13 cellular contexts compared by ENCODE assay signal in genomic region chr7:157693521-157694388, GRCh38.
DNase-seq lines count a peak whose midpoint lies in the region; ATAC-seq lines count a peak whose summit lies in the region.
"Had no signal": no experiment of that assay in that cellular context is flagged by ENCODE, and none has a peak within 500 bp of the region (broad histone marks: within the 10 kb centered on the region; RNA-seq: fewer than 3 reads in every experiment).

No MANE protein-coding gene starts in this region.

- no peaks in the 10 kb centered on the region for H3K36me3 Mint-ChIP-seq in activated T-helper 17 cell treated with anti-CD3 and anti-CD28 coated beads, Interleukin-2, amount 50 U/mL, for 72 hours (ENCODE audit: low read depth)
- H3K36me3 Mint-ChIP-seq in naive thymus-derived CD4-positive, alpha-beta T cell, result no peaks in the 10 kb centered on the region
- H3K36me3 Mint-ChIP-seq: CD8-positive, alpha-beta memory T cell had no signal

- H3K27me3 Mint-ChIP-seq in stimulated activated naive CD8-positive, alpha-beta T cell treated with anti-CD3 and anti-CD28 coated beads, Interleukin-15, amount 100 ng/mL, for 72 hours, result peaks cover 46% of the 10 kb centered on the region
- H3K27me3 Mint-ChIP-seq in activated T-helper 17 cell treated with anti-CD3 and anti-CD28 coated beads, Interleukin-2, amount 50 U/mL, for 72 hours, result peaks cover 13% of the 10 kb centered on the region
- H3K27me3 Mint-ChIP-seq in naive thymus-derived CD4-positive, alpha-beta T cell, result peaks cover 12 to 44% (median 28%) of the 10 kb centered on the region in 5 donors

- peaks cover 0 to 21% of the 10 kb centered on the region in 2 donors for H3K4me1 ChIP-seq in naive thymus-derived CD4-positive, alpha-beta T cell (ENCODE audit: control insufficient read depth in 2 of 2, insufficient read depth in 2 of 2, low read length in 2 of 2)
- H3K4me1 ChIP-seq: ascending aorta had no signal

- no peaks in the 10 kb centered on the region for H3K9me3 Mint-ChIP-seq in stimulated activated naive CD8-positive, alpha-beta T cell treated with anti-CD3 and anti-CD28 coated beads, Interleukin-15, amount 100 ng/mL, for 72 hours
- H3K9me3 Mint-ChIP-seq in activated T-helper 17 cell treated with anti-CD3 and anti-CD28 coated beads, Interleukin-2, amount 50 U/mL, for 72 hours, result no peaks in the 10 kb centered on the region
- H3K9me3 Mint-ChIP-seq in naive thymus-derived CD4-positive, alpha-beta T cell, result peaks cover 0 to 4% (median 0%) of the 10 kb centered on the region in 11 donors
- H3K9me3 Mint-ChIP-seq: HFFc6 had no signal

- H3K27ac ChIP-seq in naive thymus-derived CD4-positive, alpha-beta T cell (ENCODE audit: low read depth, low read length), result no peak overlapping the region
- H3K27ac ChIP-seq: ascending aorta, skin epidermis had no signal

- H3K27ac Mint-ChIP-seq in stimulated activated naive CD8-positive, alpha-beta T cell treated with anti-CD3 and anti-CD28 coated beads, Interleukin-15, amount 100 ng/mL, for 72 hours, result no peak overlapping the region
- no peak overlapping the region for H3K27ac Mint-ChIP-seq in activated T-helper 17 cell treated with anti-CD3 and anti-CD28 coated beads, Interleukin-2, amount 50 U/mL, for 72 hours
- peak overlapping the region in 2 of 9 donors; percentile 10 to 18 for H3K27ac Mint-ChIP-seq in naive thymus-derived CD4-positive, alpha-beta T cell
- H3K27ac Mint-ChIP-seq: CD8-positive, alpha-beta memory T cell; HFFc6 had no signal

- H3K9me3 ChIP-seq in naive thymus-derived CD4-positive, alpha-beta T cell (ENCODE audit: control insufficient read depth in 2 of 3, low read length in 3 of 3), result no peaks in the 10 kb centered on the region
- H3K9me3 ChIP-seq: ascending aorta had no signal

- CTCF ChIA-PET in naive thymus-derived CD4-positive, alpha-beta T cell (lab: Charles Lee), result no interaction called here

- no peak for DNase-seq in stimulated activated naive CD8-positive, alpha-beta T cell treated with anti-CD3 and anti-CD28 coated beads, Interleukin-15, amount 100 ng/mL, for 72 hours
- no peak for DNase-seq in stimulated activated naive CD8-positive, alpha-beta T cell treated with anti-CD3 and anti-CD28 coated beads, Interleukin-15, Interleukin-2, amounts not matched to agents 100 U/mL and 50 U/mL, for 24 hours
- DNase-seq in naive thymus-derived CD4-positive, alpha-beta T cell, result peak in 1 of 9 donors; percentile 19
- DNase-seq in RPMI8226 (no peak), NCI-H1105 treated with DMSO at 0.1 percent for 48 hours (lab: John Stamatoyannopoulos, UW) (no peak)
- DNase-seq: effector CD8-positive, alpha-beta T cell; foreskin fibroblast; HFFc6 had no signal

- peak; percentile 9 for ATAC-seq in stimulated activated naive CD8-positive, alpha-beta T cell treated with anti-CD3 and anti-CD28 coated beads, Interleukin-15, amount 100 ng/mL, for 72 hours
- ATAC-seq in stimulated activated naive CD8-positive, alpha-beta T cell treated with anti-CD3 and anti-CD28 coated beads, Interleukin-15, Interleukin-2, amounts not matched to agents 100 U/mL and 50 U/mL, for 24 hours, result no peak
- ATAC-seq in activated T-helper 17 cell treated with anti-CD3 and anti-CD28 coated beads, Interleukin-2, amount 50 U/mL, for 72 hours (replicated peaks), result no peak
- ATAC-seq in naive thymus-derived CD4-positive, alpha-beta T cell, result peak; percentile 20
- ATAC-seq in GM19397 (IDR thresholded peaks at IDR 0.05; ENCODE audit: unreplicated experiment), result no peak

- H3K4me1 Mint-ChIP-seq in stimulated activated naive CD8-positive, alpha-beta T cell treated with anti-CD3 and anti-CD28 coated beads, Interleukin-15, amount 100 ng/mL, for 72 hours, result peaks cover 17% of the 10 kb centered on the region
- H3K4me1 Mint-ChIP-seq in activated T-helper 17 cell treated with anti-CD3 and anti-CD28 coated beads, Interleukin-2, amount 50 U/mL, for 72 hours, result no peaks in the 10 kb centered on the region
- H3K4me1 Mint-ChIP-seq in naive thymus-derived CD4-positive, alpha-beta T cell, result peaks cover 0 to 29% (median 17%) of the 10 kb centered on the region in 7 donors

- no peaks in the 10 kb centered on the region for H3K36me3 ChIP-seq in naive thymus-derived CD4-positive, alpha-beta T cell (ENCODE audit: control insufficient read depth in 2 of 3, insufficient read depth in 3 of 3, low read length in 3 of 3)
- H3K36me3 ChIP-seq: ascending aorta had no signal

- peaks cover 0 to 18% of the 10 kb centered on the region in 2 donors for H3K27me3 ChIP-seq in naive thymus-derived CD4-positive, alpha-beta T cell (ENCODE audit: control insufficient read depth in 2 of 2, insufficient read depth in 2 of 2, low read length in 2 of 2)

- POLR2A ChIA-PET in naive thymus-derived CD4-positive, alpha-beta T cell (lab: Charles Lee), result no interaction called here

- peak overlapping the region in 1 of 2 donors; percentile 32 for H3K4me3 Mint-ChIP-seq in stimulated activated naive CD8-positive, alpha-beta T cell treated with anti-CD3 and anti-CD28 coated beads, Interleukin-15, amount 100 ng/mL, for 72 hours
- H3K4me3 Mint-ChIP-seq in activated T-helper 17 cell treated with anti-CD3 and anti-CD28 coated beads, Interleukin-2, amount 50 U/mL, for 72 hours, result peak overlapping the region; percentile 42
- H3K4me3 Mint-ChIP-seq in naive thymus-derived CD4-positive, alpha-beta T cell, result peak overlapping the region in 9 of 10 donors; percentile 33 to 80 (median 60)
- H3K4me3 Mint-ChIP-seq: HFFc6 had no signal

- H3K4me3 ChIP-seq in naive thymus-derived CD4-positive, alpha-beta T cell (ENCODE audit: low read length), result no peak overlapping the region
- H3K4me3 ChIP-seq: ascending aorta, skin epidermis had no signal

- intact Hi-C loops in naive thymus-derived CD4-positive, alpha-beta T cell (cut with micrococcal nuclease), result loop anchor here (5.0 kb wide), 2 partner anchors 66 to 1886 kb away; no protein-coding TSS in a partner anchor

Comparison
In these comparisons a context has a peak if more than half of its experiments do, and no peak if none do; other contexts are left out.
1. ATAC-seq: peak in stimulated activated naive CD8-positive, alpha-beta T cell treated with anti-CD3 and anti-CD28 coated beads, Interleukin-15, amount 100 ng/mL, for 72 hours (single experiment) and naive thymus-derived CD4-positive, alpha-beta T cell (single experiment); none in stimulated activated naive CD8-positive, alpha-beta T cell treated with anti-CD3 and anti-CD28 coated beads, Interleukin-15, Interleukin-2, amounts not matched to agents 100 U/mL and 50 U/mL, for 24 hours (single experiment), activated T-helper 17 cell treated with anti-CD3 and anti-CD28 coated beads, Interleukin-2, amount 50 U/mL, for 72 hours (single experiment) and GM19397 (single experiment).